ENCODE assay signal across 8 cellular contexts in genomic region chr11:102560555-102561011, GRCh38. TPM values are rescaled to one million over a fixed set of nuclear protein-coding genes. Genes with fewer than 3 reads are reported as not detected.
A peak's percentile ranks its signal among the peaks of the same experiment; 100 is the strongest.
DNase-seq lines count a peak whose midpoint lies in the region; ATAC-seq and TF ChIP-seq lines count a peak whose summit lies in the region.

No MANE protein-coding gene starts in this region.

- H3K9ac ChIP-seq in OCI-LY3 (ENCODE audit: low read length) = peak overlapping the region; percentile 22; the same call in 1 of the 2 replicates

- no peaks in the 10 kb centered on the region for H3K36me3 ChIP-seq in heart left ventricle
- no peaks in the 10 kb centered on the region for H3K36me3 ChIP-seq in OCI-LY3 (replicated peaks; ENCODE audit: low read depth, low read length)
- no peaks in the 10 kb centered on the region for H3K36me3 ChIP-seq in effector memory CD4-positive, alpha-beta T cell (ENCODE audit: control insufficient read depth, insufficient read depth, low read length)
- H3K36me3 ChIP-seq in sigmoid colon = no peaks in the 10 kb centered on the region

- WGBS in heart left ventricle, 4 donors = 59 to 68% (median 63%) methylated on average over 6 of the region's 6 CpGs
- 18 to 72% methylated on average over 6 of the region's 6 CpGs for WGBS in sigmoid colon, 2 donors

- H3K27me3 ChIP-seq in heart left ventricle (no peaks in the 10 kb centered on the region), OCI-LY3 (ENCODE audit: low read depth, low read length) (no peaks in the 10 kb centered on the region), sigmoid colon (no peaks in the 10 kb centered on the region)
- no peaks in the 10 kb centered on the region for H3K27me3 ChIP-seq in effector memory CD4-positive, alpha-beta T cell (replicated peaks; ENCODE audit: control insufficient read depth, insufficient read depth, low read length, poor library complexity, severe bottlenecking)

- peak overlapping the region in 2 of 12 donors; percentile 30 to 58 for H3K27ac ChIP-seq in heart left ventricle
- peak overlapping the region; percentile 57 for H3K27ac ChIP-seq in OCI-LY3 (ENCODE audit: low read length)
- peak overlapping the region; percentile 29 for H3K27ac ChIP-seq in effector memory CD4-positive, alpha-beta T cell (ENCODE audit: insufficient read depth, low read length, poor library complexity, severe bottlenecking)
- peak overlapping the region; percentile 31 to 79 (median 74) for H3K27ac ChIP-seq in sigmoid colon

- TF ChIP-seq POLR2A in heart left ventricle (IDR thresholded peaks at IDR 0.05) (no peak), sigmoid colon (IDR thresholded peaks at IDR 0.05) (no peak)

- H3K9me3 ChIP-seq in heart left ventricle = no peaks in the 10 kb centered on the region
- no peaks in the 10 kb centered on the region for H3K9me3 ChIP-seq in OCI-LY3 (ENCODE audit: insufficient read depth, low read length)
- H3K9me3 ChIP-seq in effector memory CD4-positive, alpha-beta T cell (ENCODE audit: control insufficient read depth, low read length) = no peaks in the 10 kb centered on the region
- H3K9me3 ChIP-seq in sigmoid colon = no peaks in the 10 kb centered on the region

- H3K4me1 ChIP-seq in heart left ventricle (peaks cover 0 to 18% (median 0%) of the 10 kb centered on the region in 12 donors), OCI-LY3 (ENCODE audit: low read length) (peaks cover 45% of the 10 kb centered on the region), sigmoid colon (peaks cover 0 to 28% (median 26%) of the 10 kb centered on the region in 4 donors)
- H3K4me1 ChIP-seq in effector memory CD4-positive, alpha-beta T cell (ENCODE audit: control insufficient read depth, insufficient read depth, low read length, poor library complexity, severe bottlenecking) = peaks cover 20% of the 10 kb centered on the region

- no peaks in the 10 kb centered on the region for H4K20me1 ChIP-seq in OCI-LY3 (ENCODE audit: insufficient read depth, low read length)

- no peaks in the 10 kb centered on the region for H3K79me2 ChIP-seq in OCI-LY3 (ENCODE audit: low read length)

- peak overlapping the region; percentile 68 for H3K4me2 ChIP-seq in OCI-LY3 (ENCODE audit: low read length)

- no peak for DNase-seq in heart left ventricle
- DNase-seq in Right ventricle myocardium superior = no peak
- DNase-seq in effector memory CD4-positive, alpha-beta T cell = no peak
- peak; percentile 76 for DNase-seq in sigmoid colon
- DNase-seq in DMS53 (lab: John Stamatoyannopoulos, UW) = no peak
- no peak for DNase-seq in stimulated activated CD4-positive, alpha-beta T cell treated with anti-CD3 and anti-CD28 coated beads, Interleukin-4, amount 100 ng/mL, for 1 hour

- intact Hi-C loops in heart left ventricle (cut with DNase I) = no loop called here
- intact Hi-C loops in Right ventricle myocardium superior (cut with DNase I) = no loop called here
- intact Hi-C loops in sigmoid colon (cut with DNase I) = loop anchor here (5.0 kb wide), 1 partner anchor 48 kb away; no protein-coding TSS in a partner anchor

- H3K4me3 ChIP-seq in heart left ventricle (peak overlapping the region in 8 of 12 donors; percentile 10 to 50 (median 30)), OCI-LY3 (ENCODE audit: low read length) (peak overlapping the region; percentile 16), sigmoid colon (peak overlapping the region; percentile 25 to 43 (median 38))
- peak overlapping the region; percentile 35 for H3K4me3 ChIP-seq in effector memory CD4-positive, alpha-beta T cell (ENCODE audit: insufficient read depth, low read depth, low read length, poor library complexity, severe bottlenecking)

- TF ChIP-seq CTCF in heart left ventricle (IDR thresholded peaks at IDR 0.05) (no peak), OCI-LY3 (IDR thresholded peaks at IDR 0.05; ENCODE audit: low read depth, low read length) (no peak), sigmoid colon (IDR thresholded peaks at IDR 0.05) (no peak)

- H2AFZ ChIP-seq in OCI-LY3 (ENCODE audit: low read depth, low read length) = no peak overlapping the region

- ATAC-seq in heart left ventricle (no peak), Right ventricle myocardium superior (ENCODE audit: poor library complexity) (no peak), HG02943 (IDR thresholded peaks at IDR 0.05; ENCODE audit: low read depth, unreplicated experiment) (peak; percentile 81)

- peak in 3 of 4 donors; percentile 3 to 55 (median 48) for TF ChIP-seq EP300 in sigmoid colon (IDR thresholded peaks at IDR 0.05)

RNA-seq across cellular contexts. Expression of gene MMP7, which starts 30.0 kb away (rescaled TPM):
- total RNA-seq in heart left ventricle (1 to 10 TPM in 1 of 9 donors, not detected in 8; 1.5 TPM), Right ventricle myocardium superior (not detected), sigmoid colon (not detected)
- polyA plus RNA-seq in heart left ventricle (not detected), sigmoid colon (10 to 100 TPM in 1 of 3 donors, not detected in 2; 11.8 TPM)
